ENCODE assay signal across 30 cellular contexts in genomic region chr6:88967891-88968290, GRCh38.
"Had no signal": no experiment of that assay in that cellular context is flagged by ENCODE, and none has a peak within 500 bp of the region (broad histone marks: within the 10 kb centered on the region; RNA-seq: fewer than 3 reads in every experiment).

No MANE protein-coding gene starts in this region.

- H3K4me1 ChIP-seq: neural progenitor cell, parathyroid adenoma had no signal

- FAIRE-seq: urothelium cell line had no signal

- H3K27me3 ChIP-seq: ovary, spleen, thyroid gland, tibial nerve, upper lobe of left lung, vagina had no signal

- H3K27ac ChIP-seq: neural progenitor cell, ovary, parathyroid adenoma, psoas muscle, skin epidermis, spleen, thoracic aorta, thyroid gland, tibial nerve, upper lobe of left lung, vagina had no signal

- H3K4me2 ChIP-seq: neural progenitor cell, smooth muscle cell had no signal

- ATAC-seq: naive thymus-derived CD4-positive, alpha-beta T cell; natural killer cell; psoas muscle; right cardiac atrium; sciatic nerve; stimulated activated memory B cell treated with anti-CD40 and anti-IgM and Interleukin-4, amounts not matched to agents 10 μg/mL and 1 μg/mL and 100 μg/mL, for 72 hours; stimulated activated naive CD8-positive, alpha-beta T cell treated with anti-CD3 and anti-CD28 coated beads, Interleukin-15, amount 100 ng/mL, for 72 hours; stimulated activated naive CD8-positive, alpha-beta T cell treated with anti-CD3 and anti-CD28 coated beads, Interleukin-15, Interleukin-2, amounts not matched to agents 100 U/mL and 50 U/mL, for 24 hours had no signal

- H2AFZ ChIP-seq: neural progenitor cell, parathyroid adenoma had no signal

- DNase-seq: naive thymus-derived CD4-positive, alpha-beta T cell; natural killer cell; occipital lobe; ovary; posterior cingulate gyrus; psoas muscle; right cardiac atrium; spleen; stimulated activated CD4-positive, alpha-beta T cell treated with anti-CD3 and anti-CD28 coated beads, Interleukin-12 subunit alpha, Interleukin-12 subunit beta, amount 100 ng/mL, for 4 hours; stimulated activated CD4-positive, alpha-beta T cell treated with anti-CD3 and anti-CD28 coated beads, Interleukin-1b, Interleukin-23, amount 100 ng/mL, for 48 hours; stimulated activated CD4-positive, alpha-beta T cell treated with anti-CD3 and anti-CD28 coated beads, Interleukin-4, amount 100 ng/mL, for 1 hour; stimulated activated CD4-positive, alpha-beta T cell treated with anti-CD3 and anti-CD28 coated beads, Interleukin-4, amount 100 ng/mL, for 4 hours; stimulated activated CD8-positive, alpha-beta memory T cell treated with anti-CD3 and anti-CD28 coated beads, Interleukin-4, amount 100 ng/mL, for 48 hours; stimulated activated naive CD4-positive, alpha-beta T cell; stimulated activated naive CD8-positive, alpha-beta T cell treated with anti-CD3 and anti-CD28 coated beads, Interleukin-15, amount 100 ng/mL, for 72 hours; stimulated activated naive CD8-positive, alpha-beta T cell treated with anti-CD3 and anti-CD28 coated beads, Interleukin-15, Interleukin-2, amounts not matched to agents 100 U/mL and 50 U/mL, for 24 hours; substantia nigra; thyroid gland; trophoblast cell; upper lobe of left lung had no signal

- H3K4me3 ChIP-seq: neural progenitor cell, ovary, psoas muscle, skin epidermis, smooth muscle cell, spleen, thoracic aorta, thyroid gland, tibial nerve, upper lobe of left lung, vagina had no signal

- H3K9me3 ChIP-seq: ovary, thoracic aorta, thyroid gland, vagina had no signal

- H3K9ac ChIP-seq: neural progenitor cell, parathyroid adenoma had no signal

- H3K36me3 ChIP-seq: neural progenitor cell, ovary, spleen, thoracic aorta, thyroid gland, tibial nerve, upper lobe of left lung, vagina had no signal
